Comparison of ENCODE assay signal across 30 cellular contexts in the genomic region with DNA sequence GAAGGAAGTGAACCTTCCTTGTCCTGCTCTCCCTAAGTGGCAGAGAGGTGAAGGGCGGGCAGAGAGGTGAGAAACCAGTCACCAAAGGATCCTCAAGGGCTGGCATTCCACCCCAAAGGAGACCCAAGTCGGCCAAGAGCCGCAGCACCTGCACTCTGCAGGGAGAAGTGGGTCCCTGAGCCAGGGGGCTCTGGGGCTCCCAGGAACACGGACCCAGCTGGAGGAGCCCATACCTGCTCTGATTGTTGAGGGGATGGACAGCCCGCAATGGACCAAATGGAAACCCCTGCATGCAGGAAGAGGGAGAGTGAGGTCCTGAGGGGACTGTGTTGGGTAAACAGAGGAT.
"Had no signal": no experiment of that assay in that cellular context is flagged by ENCODE, and none has a peak within 500 bp of the region (broad histone marks: within the 10 kb centered on the region; RNA-seq: fewer than 3 reads in every experiment).

No MANE protein-coding gene starts in this region.

- H3K27ac ChIP-seq: adrenal gland, ascending aorta, breast epithelium, cardiac muscle cell, colonic mucosa, epithelial cell of prostate, esophagus squamous epithelium, gastroesophageal sphincter, WERI-Rb-1 had no signal

- H3K36me3 ChIP-seq: breast epithelium, cardiac muscle cell, colonic mucosa had no signal

- H3K4me3 ChIP-seq: adrenal gland, ascending aorta, breast epithelium, cardiac muscle cell, colonic mucosa, esophagus squamous epithelium, gastroesophageal sphincter had no signal

- H3K27me3 ChIP-seq: adrenal gland, ascending aorta, breast epithelium, cardiac muscle cell, colonic mucosa, esophagus squamous epithelium, gastroesophageal sphincter had no signal

- DNase-seq: activated B cell treated with CpG ODN at 0.5 μM for 24 hours; activated CD4-positive, alpha-beta T cell treated with anti-CD3 and anti-CD28 coated beads for 48 hours; activated CD4-positive, alpha-beta T cell treated with anti-CD3 and anti-CD28 coated beads, Interleukin-2, amount 50 U/mL, for 1 hour; activated CD4-positive, alpha-beta T cell treated with anti-CD3 and anti-CD28 coated beads, Interleukin-2, amount 50 U/mL, for 48 hours; activated CD8-positive, alpha-beta memory T cell treated with anti-CD3 and anti-CD28 coated beads for 24 hours; activated CD8-positive, alpha-beta T cell treated with anti-CD3 and anti-CD28 coated beads for 36 hours; activated effector memory CD4-positive, alpha-beta T cell treated with Interleukin-2 at 50 U/mL for 16 hours; activated gamma-delta T cell treated with Interleukin-2 at 50 U/mL for 16 hours; activated naive CD4-positive, alpha-beta T cell treated with anti-CD3 and anti-CD28 coated beads for 36 hours; activated naive CD8-positive, alpha-beta T cell treated with anti-CD3 and anti-CD28 coated beads for 36 hours; activated naive CD8-positive, alpha-beta T cell treated with anti-CD3 and anti-CD28 coated beads, Interleukin-2, amount 50 U/mL, for 24 hours; activated T-cell treated with anti-CD3 and anti-CD28 coated beads, Interleukin-2, amount 50 U/mL, for 4 hours; adrenal gland; central memory CD4-positive, alpha-beta T cell; cerebellar nuclear complex; colonic mucosa; effector CD8-positive, alpha-beta T cell; esophagus squamous epithelium; foreskin melanocyte; T-helper 1 cell; T-helper 17 cell; T1000; WERI-Rb-1 had no signal

- H3K9me3 ChIP-seq: adrenal gland, ascending aorta, breast epithelium, colonic mucosa, esophagus squamous epithelium, gastroesophageal sphincter had no signal

- H3K4me1 ChIP-seq: ascending aorta, breast epithelium, colonic mucosa had no signal

- ATAC-seq: activated CD4-positive, CD25-positive, alpha-beta regulatory T cell treated with anti-CD3 and anti-CD28 coated beads, Interleukin-2, amount 50 U/mL, for 24 hours; activated CD8-positive, alpha-beta T cell treated with anti-CD3 and anti-CD28 coated beads for 36 hours; activated naive CD8-positive, alpha-beta T cell treated with anti-CD3 and anti-CD28 coated beads, Interleukin-2, amount 50 U/mL, for 24 hours; activated T-cell treated with anti-CD3 and anti-CD28 coated beads, Interleukin-2, amount 50 U/mL, for 4 hours; activated T-helper 17 cell treated with anti-CD3 and anti-CD28 coated beads, Interleukin-2, amount 50 U/mL, for 72 hours; gastroesophageal sphincter; T-helper 17 cell had no signal
